9 cellular contexts compared by ENCODE assay signal in the genomic region with DNA sequence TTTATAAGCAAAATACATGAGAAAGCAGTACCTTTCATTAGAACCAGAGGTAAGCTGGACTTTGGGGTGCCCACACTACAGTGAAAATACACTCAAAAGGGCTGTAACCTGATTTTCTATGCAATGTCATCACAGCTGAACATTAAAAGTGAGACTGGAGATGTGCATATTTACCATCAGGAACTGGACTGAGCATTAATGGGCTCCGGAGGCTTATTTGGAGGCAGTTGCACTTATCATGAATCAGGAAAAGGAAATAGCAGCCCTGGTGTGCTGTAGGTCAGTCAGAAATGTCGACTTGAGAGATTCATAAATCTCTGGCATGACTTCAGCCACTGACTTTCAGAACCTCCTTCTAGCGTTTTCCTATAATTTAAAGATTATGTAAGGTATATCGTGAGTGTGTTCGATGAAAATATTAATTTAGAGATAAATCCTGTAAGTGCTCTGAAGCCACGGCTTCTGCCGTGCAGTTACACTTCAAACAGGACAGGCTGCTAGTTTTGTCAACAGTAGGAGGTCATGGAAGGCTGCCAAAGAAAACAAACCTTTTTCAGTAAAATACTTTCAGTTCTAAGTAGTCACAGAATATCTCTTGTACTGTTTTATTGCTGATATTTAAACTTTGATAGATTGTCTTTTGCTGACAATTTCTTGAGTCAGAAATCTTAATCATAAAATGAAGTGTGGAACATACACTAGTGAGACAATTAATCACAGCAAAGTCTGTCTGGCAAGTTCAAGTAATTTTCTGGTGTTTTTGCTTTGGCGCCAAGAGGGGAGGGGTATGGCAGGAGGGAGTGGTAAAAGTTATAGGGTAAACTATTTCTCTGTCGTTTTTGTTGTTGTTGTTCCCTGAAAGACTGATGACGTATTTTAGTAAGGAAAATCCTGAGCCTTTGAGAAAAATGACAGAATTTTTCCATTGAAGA.
DNase-seq lines count a peak whose midpoint lies in the region; ATAC-seq, FAIRE-seq and TF ChIP-seq lines count a peak whose summit lies in the region.
"Had no signal": no experiment of that assay in that cellular context is flagged by ENCODE, and none has a peak within 500 bp of the region (broad histone marks: within the 10 kb centered on the region; RNA-seq: fewer than 3 reads in every experiment).

No MANE protein-coding gene starts in this region.

- H3K4me2 ChIP-seq in endothelial cell of umbilical vein (ENCODE audit: insufficient read depth, low read length) (peak overlapping the region; percentile 74), parathyroid adenoma (ENCODE audit: low read length) (peak overlapping the region; percentile 70)

- no peaks in the 10 kb centered on the region for H4K20me1 ChIP-seq in endothelial cell of umbilical vein (replicated peaks; ENCODE audit: control insufficient read depth, extremely low read depth, insufficient read depth, low read length)

- no peaks in the 10 kb centered on the region for H3K36me3 ChIP-seq in endothelial cell of umbilical vein (ENCODE audit: control insufficient read depth in 2 of 2, extremely low read depth in 1 of 2, insufficient read depth in 2 of 2, low read length in 2 of 2)
- H3K36me3 ChIP-seq in parathyroid adenoma (ENCODE audit: control insufficient read depth, insufficient read depth, low read length) = no peaks in the 10 kb centered on the region

- H2AFZ ChIP-seq in endothelial cell of umbilical vein (ENCODE audit: low read depth, low read length) (peak overlapping the region; percentile 36), parathyroid adenoma (peak overlapping the region; percentile 65)

- H3K79me2 ChIP-seq in endothelial cell of umbilical vein (ENCODE audit: control insufficient read depth, insufficient read depth, low read length) (no peaks in the 10 kb centered on the region), parathyroid adenoma (no peaks in the 10 kb centered on the region)

- H3K9me1 ChIP-seq in endothelial cell of umbilical vein (replicated peaks; ENCODE audit: control insufficient read depth, extremely low read depth, insufficient read depth, low read length) = no peaks in the 10 kb centered on the region

- BruUV-seq in endothelial cell of umbilical vein (replicated peaks; lab: Mats Ljungman, UMichigan) = no TSS peak

- POLR2A ChIA-PET in endothelial cell of umbilical vein (lab: Charles Lee) = no interaction called here

- DNase-seq in GM04504 (ENCODE audit: low read depth) (peak; percentile 53), NCI-H510A (lab: John Stamatoyannopoulos, UW) (peak; percentile 12), endothelial cell of umbilical vein (ENCODE audit: low read depth, low spot score) (peak; percentile 90)
- DNase-seq in stimulated activated CD4-positive, alpha-beta T cell treated with anti-CD3 and anti-CD28 coated beads, Interleukin-4, amount 100 ng/mL, for 1 hour = no peak
- DNase-seq in stimulated activated effector memory CD8-positive, alpha-beta T cell treated with anti-CD3 and anti-CD28 coated beads, Interleukin-12 subunit alpha, Interleukin-12 subunit beta, amount 100 ng/mL, for 72 hours (ENCODE audit: low spot score in 2 of 2) = no peak

- ATAC-seq in GM21528 (IDR thresholded peaks at IDR 0.05; ENCODE audit: low FRiP score, unreplicated experiment) = no peak
- ATAC-seq in GM18505 (IDR thresholded peaks at IDR 0.05; ENCODE audit: unreplicated experiment) = no peak
- no peak for ATAC-seq in stimulated activated effector memory CD8-positive, alpha-beta T cell treated with anti-CD3 and anti-CD28 coated beads, Interleukin-12 subunit alpha, Interleukin-12 subunit beta, amount 100 ng/mL, for 72 hours

- peak; percentile 89 for FAIRE-seq in endothelial cell of umbilical vein (lab: Jason Lieb, UNC)

- no peak for TF ChIP-seq POLR2A in endothelial cell of umbilical vein (IDR thresholded peaks at IDR 0.05; ENCODE audit: low read depth, low read length)
- TF ChIP-seq POLR2A in GM18505 (IDR thresholded peaks at IDR 0.05; ENCODE audit: borderline replicate concordance, extremely low read depth, insufficient read depth, insufficient read length) = no peak

- no peaks in the 10 kb centered on the region for H3K36me3 Mint-ChIP-seq in stimulated activated effector memory CD8-positive, alpha-beta T cell treated with anti-CD3 and anti-CD28 coated beads, Interleukin-12 subunit alpha, Interleukin-12 subunit beta, amount 100 ng/mL, for 72 hours

- peak overlapping the region; percentile 33 for H3K27ac ChIP-seq in endothelial cell of umbilical vein (ENCODE audit: insufficient read depth, low read depth, low read length)
- no peak overlapping the region for H3K27ac ChIP-seq in parathyroid adenoma
- H3K27ac ChIP-seq: HL-60 had no signal

- H3K4me3 ChIP-seq in endothelial cell of umbilical vein (replicated peaks in 1 of 3; ENCODE audit: insufficient read depth in 1 of 3, low read depth in 1 of 3, low read length in 3 of 3) (peak overlapping the region; percentile 10 to 63 (median 22)), parathyroid adenoma (ENCODE audit: low read depth, low read length) (peak overlapping the region; percentile 36)

- H3K9me3 ChIP-seq in endothelial cell of umbilical vein (replicated peaks; ENCODE audit: control insufficient read depth, insufficient read depth, low read length) (no peaks in the 10 kb centered on the region), parathyroid adenoma (ENCODE audit: control insufficient read depth, low read length) (no peaks in the 10 kb centered on the region)

- H3K27me3 ChIP-seq in endothelial cell of umbilical vein (ENCODE audit: control insufficient read depth in 2 of 2, insufficient read depth in 2 of 2, low read length in 2 of 2) (no peaks in the 10 kb centered on the region), parathyroid adenoma (ENCODE audit: control insufficient read depth, insufficient read depth, low read length) (no peaks in the 10 kb centered on the region)

- no peaks in the 10 kb centered on the region for H3K4me1 Mint-ChIP-seq in stimulated activated effector memory CD8-positive, alpha-beta T cell treated with anti-CD3 and anti-CD28 coated beads, Interleukin-12 subunit alpha, Interleukin-12 subunit beta, amount 100 ng/mL, for 72 hours

- no peak overlapping the region for H3K27ac Mint-ChIP-seq in stimulated activated effector memory CD8-positive, alpha-beta T cell treated with anti-CD3 and anti-CD28 coated beads, Interleukin-12 subunit alpha, Interleukin-12 subunit beta, amount 100 ng/mL, for 72 hours

- TF ChIP-seq CTCF in endothelial cell of umbilical vein (IDR thresholded peaks at IDR 0.05; ENCODE audit: extremely low read depth in 1 of 2, insufficient read depth in 1 of 2, low read depth in 1 of 2, low read length in 2 of 2) (no peak), parathyroid adenoma (IDR thresholded peaks at IDR 0.05) (no peak)

- H3K9ac ChIP-seq in endothelial cell of umbilical vein (replicated peaks; ENCODE audit: extremely low read depth, insufficient read depth, low read length) (no peak overlapping the region), parathyroid adenoma (no peak overlapping the region)

- H3K9me3 Mint-ChIP-seq in stimulated activated effector memory CD8-positive, alpha-beta T cell treated with anti-CD3 and anti-CD28 coated beads, Interleukin-12 subunit alpha, Interleukin-12 subunit beta, amount 100 ng/mL, for 72 hours = peaks cover 9% of the 10 kb centered on the region

- H3K4me3 Mint-ChIP-seq in stimulated activated effector memory CD8-positive, alpha-beta T cell treated with anti-CD3 and anti-CD28 coated beads, Interleukin-12 subunit alpha, Interleukin-12 subunit beta, amount 100 ng/mL, for 72 hours = no peak overlapping the region

- intact Hi-C loops in endothelial cell of umbilical vein (cut with micrococcal nuclease) = loop anchor here (5.0 kb wide), 1 partner anchor 941 kb away; a partner anchor contains a TSS

- H3K4me1 ChIP-seq in endothelial cell of umbilical vein (ENCODE audit: control insufficient read depth, extremely low read depth, insufficient read depth, low read length) (peaks cover 13% of the 10 kb centered on the region), parathyroid adenoma (no peaks in the 10 kb centered on the region)

- dilution Hi-C loops in endothelial cell of umbilical vein (cut with MboI; ENCODE audit: extremely low pct_ligation_motif_present, low sequenced_read_pairs) = no loop called here

- CTCF ChIA-PET in endothelial cell of umbilical vein (lab: Charles Lee) = interaction anchor here (1.0 kb wide), 1 partner anchor 123 kb away, joined by 5 read pairs; no protein-coding TSS in a partner anchor

TF ChIP-seq in endothelial cell of umbilical vein, 7 proteins besides CTCF, POLR2A, EP300 and RAD21:
- no peak for TF ChIP-seq POLR2AphosphoS5 (IDR thresholded peaks at IDR 0.05; ENCODE audit: insufficient read depth, low read depth, low read length)
- TF ChIP-seq GATA2 (IDR thresholded peaks at IDR 0.05; ENCODE audit: insufficient read depth, insufficient read length, low read depth, low read length) = peak; percentile 66
TF ChIP-seq in endothelial cell of umbilical vein: peak in this region for 1.

Comparison
In these comparisons a context has a peak if more than half of its experiments do, and no peak if none do; other contexts are left out.
1. DNase-seq: peak in GM04504 (single experiment), NCI-H510A (single experiment) and endothelial cell of umbilical vein (single experiment); none in stimulated activated CD4-positive, alpha-beta T cell treated with anti-CD3 and anti-CD28 coated beads, Interleukin-4, amount 100 ng/mL, for 1 hour (single experiment) and stimulated activated effector memory CD8-positive, alpha-beta T cell treated with anti-CD3 and anti-CD28 coated beads, Interleukin-12 subunit alpha, Interleukin-12 subunit beta, amount 100 ng/mL, for 72 hours (0 of 2).